In the genomic region with DNA sequence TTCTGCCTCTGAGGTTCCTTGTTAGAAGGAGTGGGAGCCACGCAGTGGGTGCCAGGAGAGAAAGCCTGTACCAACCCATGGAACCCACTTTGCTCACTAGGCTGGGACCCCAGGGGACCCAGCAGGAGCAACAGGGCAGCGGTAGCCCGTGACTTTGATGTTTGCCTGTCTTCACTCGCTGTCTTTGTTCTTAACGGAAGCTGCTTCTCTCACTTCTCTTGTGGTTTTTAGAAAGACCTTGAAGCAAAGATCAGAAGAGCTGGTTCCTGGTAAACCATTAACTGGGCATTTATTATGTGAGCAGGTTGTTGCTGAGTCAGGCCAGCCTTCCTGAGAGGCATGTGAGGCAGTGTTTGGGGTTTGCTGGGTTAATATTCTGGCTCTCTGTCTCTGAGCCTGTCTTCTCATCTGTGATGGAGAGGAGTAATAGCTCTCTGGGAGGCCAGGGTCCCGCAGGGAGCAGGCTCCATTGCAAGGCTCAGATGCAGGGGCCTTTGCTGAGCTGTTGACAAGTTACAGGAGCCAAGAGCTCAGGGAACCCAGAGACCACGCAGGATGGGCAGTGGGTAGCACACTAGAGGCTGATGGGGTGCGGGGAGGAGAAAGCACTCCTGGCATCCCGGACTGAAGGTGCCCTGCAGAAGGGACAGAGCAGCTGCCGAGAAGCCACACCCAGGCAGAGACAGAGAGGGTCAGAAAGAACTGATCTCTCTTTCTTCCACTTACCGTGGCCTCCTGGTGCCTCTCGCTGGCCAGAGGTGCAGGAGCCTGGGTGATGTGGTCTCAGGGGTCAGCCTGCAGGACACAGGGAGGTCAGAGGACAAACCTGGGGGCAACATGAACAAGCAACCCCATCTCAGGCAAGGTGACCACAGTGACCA, we compare ENCODE assay signal across 15 cellular contexts.
DNase-seq lines count a peak whose midpoint lies in the region; ATAC-seq, FAIRE-seq and TF ChIP-seq lines count a peak whose summit lies in the region.
"Had no signal": no experiment of that assay in that cellular context is flagged by ENCODE, and none has a peak within 500 bp of the region (broad histone marks: within the 10 kb centered on the region; RNA-seq: fewer than 3 reads in every experiment).

No MANE protein-coding gene starts in this region.

- no peak for TF ChIP-seq CTCF in GM20000 (IDR thresholded peaks at IDR 0.05; ENCODE audit: extremely low read depth, missing control alignments)
- no peak for TF ChIP-seq CTCF in bronchial epithelial cell (IDR thresholded peaks at IDR 0.05; ENCODE audit: insufficient read depth, low read length, severe bottlenecking)
- TF ChIP-seq CTCF in tibial artery (IDR thresholded peaks at IDR 0.05), result no peak

- intact Hi-C loops in tibial artery (cut with DNase I; ENCODE audit: low total_unique reads), result no loop called here

- peak; percentile 76 for ATAC-seq in GM18502 (IDR thresholded peaks at IDR 0.05; ENCODE audit: poor library complexity, unreplicated experiment)
- ATAC-seq in HG03097 (IDR thresholded peaks at IDR 0.05; ENCODE audit: low FRiP score, unreplicated experiment), result peak; percentile 97
- ATAC-seq in left lobe of liver, result no peak
- ATAC-seq: T-cell had no signal

- no peak overlapping the region for H3K27ac ChIP-seq in tibial artery
- H3K27ac ChIP-seq: cardiac muscle cell had no signal

- H3K27me3 ChIP-seq in bronchial epithelial cell (ENCODE audit: control insufficient read depth, insufficient read depth, low read length), result no peaks in the 10 kb centered on the region
- peaks cover 0 to 8% of the 10 kb centered on the region in 2 donors for H3K27me3 ChIP-seq in tibial artery
- H3K27me3 ChIP-seq: cardiac muscle cell had no signal

- H3K9me3 ChIP-seq in tibial artery, result no peaks in the 10 kb centered on the region

- DNase-seq in GM20000 (ENCODE audit: low spot score) (peak; percentile 12), bronchial epithelial cell (ENCODE audit: low read depth) (no peak), NOMO-1 treated with dmso at 0.1 percent for 144 hours (lab: John Stamatoyannopoulos, UW; ENCODE audit: unreplicated experiment) (no peak), tibial artery (no peak), left lobe of liver (ENCODE audit: low spot score) (no peak)
- DNase-seq in activated CD8-positive, alpha-beta memory T cell treated with anti-CD3 and anti-CD28 coated beads for 24 hours, result no peak
- DNase-seq: activated CD8-positive, alpha-beta memory T cell treated with anti-CD3 and anti-CD28 coated beads, Interleukin-2, amount 50 U/mL, for 48 hours; mesendoderm; NCI-H2227 treated with DMSO at 0.1 percent for 48 hours; stimulated activated CD8-positive, alpha-beta memory T cell treated with anti-CD3 and anti-CD28 coated beads, Interleukin-4, amount 100 ng/mL, for 48 hours; T-cell had no signal

- no peaks in the 10 kb centered on the region for H3K4me1 ChIP-seq in tibial artery

- peak; percentile 52 for FAIRE-seq in bronchial epithelial cell (lab: Jason Lieb, UNC)
- FAIRE-seq: GM12891 had no signal

- no peak overlapping the region for H3K4me3 ChIP-seq in bronchial epithelial cell (ENCODE audit: low read depth, low read length)
- H3K4me3 ChIP-seq in tibial artery, result no peak overlapping the region
- H3K4me3 ChIP-seq: cardiac muscle cell had no signal

- H3K36me3 ChIP-seq in bronchial epithelial cell (ENCODE audit: control insufficient read depth, insufficient read depth, low read length) (no peaks in the 10 kb centered on the region), tibial artery (no peaks in the 10 kb centered on the region)
- H3K36me3 ChIP-seq: cardiac muscle cell had no signal
